Comparison of ENCODE assay signal across 1 cellular context in the genomic region with DNA sequence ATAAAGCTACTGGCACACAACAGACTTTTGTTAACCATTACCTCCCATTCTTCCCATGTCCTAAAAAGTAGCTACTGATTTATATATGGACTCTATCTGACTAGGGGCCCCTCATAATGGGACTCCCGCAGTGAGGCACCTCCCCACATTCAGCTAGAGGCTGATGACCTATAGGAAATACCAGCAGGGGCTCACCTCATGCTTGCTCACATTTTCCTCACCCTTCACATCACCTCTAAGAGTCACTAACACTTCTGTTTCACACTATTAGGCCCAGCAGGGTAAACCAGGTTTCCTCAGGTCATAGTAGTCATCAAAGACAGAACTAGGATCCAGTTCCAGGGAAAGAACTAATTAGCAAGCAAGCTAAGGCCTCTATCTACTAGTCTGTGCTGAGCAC.
TF ChIP-seq lines count a peak whose summit lies in the region.

No MANE protein-coding gene starts in this region.

TF ChIP-seq in WTC11, 78 proteins besides CTCF, POLR2A, EP300 and RAD21 (continued from another document):
- TF ChIP-seq, protein P1, sequence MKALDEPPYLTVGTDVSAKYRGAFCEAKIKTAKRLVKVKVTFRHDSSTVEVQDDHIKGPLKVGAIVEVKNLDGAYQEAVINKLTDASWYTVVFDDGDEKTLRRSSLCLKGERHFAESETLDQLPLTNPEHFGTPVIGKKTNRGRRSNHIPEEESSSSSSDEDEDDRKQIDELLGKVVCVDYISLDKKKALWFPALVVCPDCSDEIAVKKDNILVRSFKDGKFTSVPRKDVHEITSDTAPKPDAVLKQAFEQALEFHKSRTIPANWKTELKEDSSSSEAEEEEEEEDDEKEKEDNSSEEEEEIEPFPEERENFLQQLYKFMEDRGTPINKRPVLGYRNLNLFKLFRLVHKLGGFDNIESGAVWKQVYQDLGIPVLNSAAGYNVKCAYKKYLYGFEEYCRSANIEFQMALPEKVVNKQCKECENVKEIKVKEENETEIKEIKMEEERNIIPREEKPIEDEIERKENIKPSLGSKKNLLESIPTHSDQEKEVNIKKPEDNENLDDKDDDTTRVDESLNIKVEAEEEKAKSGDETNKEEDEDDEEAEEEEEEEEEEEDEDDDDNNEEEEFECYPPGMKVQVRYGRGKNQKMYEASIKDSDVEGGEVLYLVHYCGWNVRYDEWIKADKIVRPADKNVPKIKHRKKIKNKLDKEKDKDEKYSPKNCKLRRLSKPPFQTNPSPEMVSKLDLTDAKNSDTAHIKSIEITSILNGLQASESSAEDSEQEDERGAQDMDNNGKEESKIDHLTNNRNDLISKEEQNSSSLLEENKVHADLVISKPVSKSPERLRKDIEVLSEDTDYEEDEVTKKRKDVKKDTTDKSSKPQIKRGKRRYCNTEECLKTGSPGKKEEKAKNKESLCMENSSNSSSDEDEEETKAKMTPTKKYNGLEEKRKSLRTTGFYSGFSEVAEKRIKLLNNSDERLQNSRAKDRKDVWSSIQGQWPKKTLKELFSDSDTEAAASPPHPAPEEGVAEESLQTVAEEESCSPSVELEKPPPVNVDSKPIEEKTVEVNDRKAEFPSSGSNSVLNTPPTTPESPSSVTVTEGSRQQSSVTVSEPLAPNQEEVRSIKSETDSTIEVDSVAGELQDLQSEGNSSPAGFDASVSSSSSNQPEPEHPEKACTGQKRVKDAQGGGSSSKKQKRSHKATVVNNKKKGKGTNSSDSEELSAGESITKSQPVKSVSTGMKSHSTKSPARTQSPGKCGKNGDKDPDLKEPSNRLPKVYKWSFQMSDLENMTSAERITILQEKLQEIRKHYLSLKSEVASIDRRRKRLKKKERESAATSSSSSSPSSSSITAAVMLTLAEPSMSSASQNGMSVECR (CRISPR knock-in tag; IDR thresholded peaks at IDR 0.05; ENCODE audit: borderline replicate concordance), result no peak
- TF ChIP-seq, protein P2, sequence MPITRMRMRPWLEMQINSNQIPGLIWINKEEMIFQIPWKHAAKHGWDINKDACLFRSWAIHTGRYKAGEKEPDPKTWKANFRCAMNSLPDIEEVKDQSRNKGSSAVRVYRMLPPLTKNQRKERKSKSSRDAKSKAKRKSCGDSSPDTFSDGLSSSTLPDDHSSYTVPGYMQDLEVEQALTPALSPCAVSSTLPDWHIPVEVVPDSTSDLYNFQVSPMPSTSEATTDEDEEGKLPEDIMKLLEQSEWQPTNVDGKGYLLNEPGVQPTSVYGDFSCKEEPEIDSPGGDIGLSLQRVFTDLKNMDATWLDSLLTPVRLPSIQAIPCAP (CRISPR knock-in tag; IDR thresholded peaks at IDR 0.05), result no peak
